8 cellular contexts compared by ENCODE assay signal in the genomic region with DNA sequence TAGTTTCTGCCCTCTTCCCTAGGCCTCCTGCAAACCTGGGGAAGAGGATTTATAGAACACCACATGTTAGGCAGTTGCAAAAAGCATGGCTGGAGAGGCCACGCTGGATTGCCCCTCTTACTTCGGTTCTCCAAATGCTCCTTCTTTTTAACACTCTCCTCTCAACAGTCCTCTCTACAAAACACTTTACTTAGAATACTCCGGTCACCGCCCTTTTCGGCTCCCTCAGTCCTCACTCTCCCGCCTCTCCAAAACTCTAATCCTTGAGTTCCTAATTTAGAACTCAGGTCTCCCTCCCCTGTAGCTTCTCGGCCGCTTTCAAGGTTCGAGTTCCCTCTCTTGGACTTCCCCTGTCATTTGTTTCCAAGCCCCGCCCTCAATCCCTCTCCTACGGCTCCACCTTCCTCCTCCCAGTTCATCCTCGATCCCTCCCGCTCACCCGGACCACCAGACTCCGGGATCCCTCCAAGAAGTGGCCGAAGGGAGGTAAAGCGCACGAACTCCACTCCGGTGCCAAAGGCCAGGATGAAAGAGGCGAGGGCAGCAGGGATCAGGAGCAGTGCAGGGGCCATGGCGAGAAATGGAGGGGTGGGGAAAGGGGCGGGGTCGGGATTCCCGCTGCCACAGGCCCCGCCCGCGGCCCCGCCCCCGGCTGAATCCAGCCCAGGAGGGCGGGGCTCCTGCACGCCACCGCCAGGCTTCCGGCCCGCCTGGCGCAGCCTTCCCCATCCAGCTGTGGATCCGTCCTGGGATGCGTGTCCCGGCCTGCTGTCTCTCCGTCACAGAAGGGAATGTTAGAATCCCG. TPM values are rescaled to one million over a fixed set of nuclear protein-coding genes. Genes with fewer than 3 reads are reported as not detected.
A peak's percentile ranks its signal among the peaks of the same experiment; 100 is the strongest.
DNase-seq lines count a peak whose midpoint lies in the region; ATAC-seq and TF ChIP-seq lines count a peak whose summit lies in the region.

TSS of gene NRM (minus strand) at position 582 of the 805 bp plus-strand sequence. CDS start at position 572, 10 bp downstream.

- H3K27me3 ChIP-seq in WERI-Rb-1 (ENCODE audit: insufficient read depth, low read depth, severe bottlenecking) (no peaks in the 10 kb centered on the region), mammary epithelial cell (ENCODE audit: insufficient read depth, low read length) (no peaks in the 10 kb centered on the region), iPS-20b (ENCODE audit: insufficient read depth, low read length) (no peaks in the 10 kb centered on the region), skeletal muscle satellite cell (ENCODE audit: control insufficient read depth, insufficient read depth, low read length) (no peaks in the 10 kb centered on the region)

- H3K27ac ChIP-seq in WERI-Rb-1: peak within 1 kb of the TSS; percentile 91
- H3K27ac ChIP-seq in mammary epithelial cell (ENCODE audit: insufficient read depth, low read depth, low read length): peak within 1 kb of the TSS; percentile 78
- H3K27ac ChIP-seq in iPS-20b (ENCODE audit: low read length): peak within 1 kb of the TSS; percentile 86

- dilution Hi-C loops in mammary epithelial cell (cut with HindIII; ENCODE audit: low sequenced_read_pairs): no loop called here

- WGBS in mammary epithelial cell (ENCODE audit: low coverage, missing lambda C conversion rate): 4% methylated on average over 13 of the region's 40 CpGs

- BruUV-seq in mammary epithelial cell (replicated peaks; lab: Mats Ljungman, UMichigan): no TSS peak

- ATAC-seq in HG02852 (IDR thresholded peaks at IDR 0.05; ENCODE audit: unreplicated experiment) (peak; percentile 37), HG02938 (IDR thresholded peaks at IDR 0.05; ENCODE audit: unreplicated experiment) (no peak)

- CTCF ChIA-PET in mammary epithelial cell (lab: Charles Lee; ENCODE audit: low non-redundant PET): interaction anchor here (1.4 kb wide), 1 partner anchor 18 kb away, joined by 11 read pairs; the partner anchor contains the start of gene DHX16

- H3K4me1 ChIP-seq in mammary epithelial cell (ENCODE audit: insufficient read depth, low read length): peaks cover 43% of the 10 kb centered on the region
- peaks cover 21% of the 10 kb centered on the region for H3K4me1 ChIP-seq in iPS-20b (ENCODE audit: insufficient read depth, low read length)
- H3K4me1 ChIP-seq in skeletal muscle satellite cell (ENCODE audit: control insufficient read depth, insufficient read depth, low read length): peaks cover 45% of the 10 kb centered on the region

- H2AFZ ChIP-seq in mammary epithelial cell (ENCODE audit: low read depth, low read length): peak within 1 kb of the TSS; percentile 93

- H3K4me3 ChIP-seq in WERI-Rb-1 (ENCODE audit: low read depth, low read length) (peak within 1 kb of the TSS; percentile 91), mammary epithelial cell (replicated peaks in 1 of 3; ENCODE audit: insufficient read depth in 1 of 3, low read depth in 2 of 3, low read length in 3 of 3) (peak within 1 kb of the TSS; percentile 65 to 95 (median 67)), iPS-20b (ENCODE audit: low read length) (peak within 1 kb of the TSS; percentile 92), skeletal muscle satellite cell (ENCODE audit: low read length) (peak within 1 kb of the TSS; percentile 95)

- no peaks in the 10 kb centered on the region for H3K9me3 ChIP-seq in WERI-Rb-1 (ENCODE audit: severe bottlenecking)
- H3K9me3 ChIP-seq in mammary epithelial cell (replicated peaks; ENCODE audit: insufficient read depth, low read length): no peaks in the 10 kb centered on the region
- H3K9me3 ChIP-seq in iPS-20b (ENCODE audit: insufficient read depth, low read depth, low read length): no peaks in the 10 kb centered on the region
- no peaks in the 10 kb centered on the region for H3K9me3 ChIP-seq in skeletal muscle satellite cell (replicated peaks; ENCODE audit: low read length)

- in situ Hi-C loops in mammary epithelial cell (cut with MboI; ENCODE audit: low sequenced_read_pairs in 2 of 2): no loop called here

- peaks cover 22% of the 10 kb centered on the region for H3K36me3 ChIP-seq in WERI-Rb-1
- H3K36me3 ChIP-seq in mammary epithelial cell (ENCODE audit: insufficient read depth, low read length): no peaks in the 10 kb centered on the region
- no peaks in the 10 kb centered on the region for H3K36me3 ChIP-seq in iPS-20b (ENCODE audit: insufficient read depth, low read depth, low read length)
- peaks cover 3% of the 10 kb centered on the region for H3K36me3 ChIP-seq in skeletal muscle satellite cell (ENCODE audit: insufficient read depth, low read length)

- intact Hi-C loops in mammary epithelial cell (cut with micrococcal nuclease): no loop called here

- DNase-seq in EH (ENCODE audit: low read depth) (peak; percentile 91), NCI-H2227 (lab: John Stamatoyannopoulos, UW; ENCODE audit: unreplicated experiment) (peak; percentile 94), WERI-Rb-1 (peak; percentile 96), mammary epithelial cell (peak; percentile 90)

- H3K9ac ChIP-seq in mammary epithelial cell (ENCODE audit: insufficient read depth, low read length): peak within 1 kb of the TSS; percentile 69
- peak within 1 kb of the TSS; percentile 87; the same call in 1 of the 2 replicates for H3K9ac ChIP-seq in iPS-20b (ENCODE audit: low read depth, low read length)
- peak within 1 kb of the TSS; percentile 80 for H3K9ac ChIP-seq in skeletal muscle satellite cell (ENCODE audit: low read depth, low read length)

- H3K79me2 ChIP-seq in mammary epithelial cell (ENCODE audit: insufficient read depth, low read length): peaks cover 44% of the 10 kb centered on the region

- H3K4me2 ChIP-seq in mammary epithelial cell (ENCODE audit: insufficient read depth, low read depth, low read length) (peak within 1 kb of the TSS; percentile 85), skeletal muscle satellite cell (ENCODE audit: low read length) (peak within 1 kb of the TSS; percentile 99)

- no peaks in the 10 kb centered on the region for H4K20me1 ChIP-seq in mammary epithelial cell (ENCODE audit: insufficient read depth, low read length)

- TF ChIP-seq CTCF in WERI-Rb-1 (IDR thresholded peaks at IDR 0.05; ENCODE audit: low read depth, low read length) (no peak), mammary epithelial cell (conservative IDR thresholded peaks at IDR 0.05 in 1 of 2, IDR thresholded peaks at IDR 0.05 in 1 of 2; ENCODE audit: extremely low read depth in 1 of 2, insufficient read depth in 1 of 2, low read depth in 1 of 2, low read length in 2 of 2) (no peak)

RNA-seq across cellular contexts. Expression of gene NRM, which starts in this region (rescaled TPM):
- total RNA-seq in mammary epithelial cell: 10 to 100 TPM in 1 of 2 donors, 1 to 10 TPM in 1; 2.3 to 13.2 TPM
- 26.2 TPM for polyA plus RNA-seq in mammary epithelial cell
- 25.5 TPM for polyA minus RNA-seq in mammary epithelial cell
- total RNA-seq in skeletal muscle satellite cell (2012; rRNA removed): 2.4 and 3.3 TPM in 2 replicates
